ENCODE assay signal across 1 cellular context in the genomic region with DNA sequence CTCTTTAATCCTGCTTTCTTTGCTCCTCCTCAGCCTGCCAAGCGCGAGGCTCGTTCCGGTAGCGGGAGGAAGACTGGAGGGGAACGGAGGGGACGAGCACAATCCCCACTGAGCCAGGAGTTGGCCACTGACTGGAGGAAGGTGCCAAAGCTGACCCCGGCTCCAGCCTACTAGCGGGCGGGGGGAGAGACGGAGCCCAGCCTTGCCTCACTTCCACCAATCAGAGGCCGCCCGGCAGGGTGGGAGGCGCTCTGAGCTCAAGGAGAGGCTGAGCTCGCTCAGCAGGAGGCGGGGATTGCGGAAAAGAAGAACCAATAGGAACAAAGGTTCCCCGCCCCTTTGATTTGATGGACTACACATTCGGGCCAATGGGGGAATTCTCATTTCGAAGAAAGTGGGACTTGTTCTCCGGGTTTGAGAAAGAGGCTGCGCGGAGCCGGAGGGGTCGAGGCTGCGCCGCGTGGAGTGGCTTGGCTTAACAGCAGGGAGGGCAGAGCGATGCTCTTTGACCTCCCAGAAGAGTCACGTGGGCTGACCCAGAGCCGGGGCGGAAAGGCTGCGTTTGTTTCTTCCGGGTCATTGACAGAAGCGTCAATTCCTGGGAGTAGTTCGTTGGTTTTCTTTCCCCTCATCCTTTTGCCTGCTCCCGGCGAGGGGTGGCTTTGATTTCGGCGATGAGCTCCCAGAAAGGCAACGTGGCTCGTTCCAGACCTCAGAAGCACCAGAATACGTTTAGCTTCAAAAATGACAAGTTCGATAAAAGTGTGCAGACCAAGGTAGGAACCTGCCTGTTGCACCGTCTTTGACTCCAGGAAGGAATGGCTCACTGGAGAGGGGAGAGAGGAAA.
TF ChIP-seq lines count a peak whose summit lies in the region.

Gene ABHD17B, minus strand, starts transcription at position 133 of the 847 bp plus-strand sequence. CDS start 36,113 bp downstream, outside the sequence.
Gene C9orf85, plus strand, starts transcription at position 579 of the 847 bp plus-strand sequence. Its CDS starts 96 bp downstream, at position 675.

TF ChIP-seq in HepG2, 621 proteins besides CTCF, POLR2A, EP300 and RAD21 (continued from another document and continues in another):
- TF ChIP-seq, protein P1, sequence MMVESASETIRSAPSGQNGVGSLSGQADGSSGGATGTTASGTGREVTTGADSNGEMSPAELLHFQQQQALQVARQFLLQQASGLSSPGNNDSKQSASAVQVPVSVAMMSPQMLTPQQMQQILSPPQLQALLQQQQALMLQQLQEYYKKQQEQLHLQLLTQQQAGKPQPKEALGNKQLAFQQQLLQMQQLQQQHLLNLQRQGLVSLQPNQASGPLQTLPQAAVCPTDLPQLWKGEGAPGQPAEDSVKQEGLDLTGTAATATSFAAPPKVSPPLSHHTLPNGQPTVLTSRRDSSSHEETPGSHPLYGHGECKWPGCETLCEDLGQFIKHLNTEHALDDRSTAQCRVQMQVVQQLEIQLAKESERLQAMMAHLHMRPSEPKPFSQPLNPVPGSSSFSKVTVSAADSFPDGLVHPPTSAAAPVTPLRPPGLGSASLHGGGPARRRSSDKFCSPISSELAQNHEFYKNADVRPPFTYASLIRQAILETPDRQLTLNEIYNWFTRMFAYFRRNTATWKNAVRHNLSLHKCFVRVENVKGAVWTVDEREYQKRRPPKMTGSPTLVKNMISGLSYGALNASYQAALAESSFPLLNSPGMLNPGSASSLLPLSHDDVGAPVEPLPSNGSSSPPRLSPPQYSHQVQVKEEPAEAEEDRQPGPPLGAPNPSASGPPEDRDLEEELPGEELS (CRISPR knock-in tag; IDR thresholded peaks at IDR 0.05): peak; percentile 28
- TF ChIP-seq ZNF280B (CRISPR knock-in tag; IDR thresholded peaks at IDR 0.05; ENCODE audit: borderline replicate concordance): peak; percentile 66; the same call in 1 of the 2 replicates
- TF ChIP-seq, protein P2, sequence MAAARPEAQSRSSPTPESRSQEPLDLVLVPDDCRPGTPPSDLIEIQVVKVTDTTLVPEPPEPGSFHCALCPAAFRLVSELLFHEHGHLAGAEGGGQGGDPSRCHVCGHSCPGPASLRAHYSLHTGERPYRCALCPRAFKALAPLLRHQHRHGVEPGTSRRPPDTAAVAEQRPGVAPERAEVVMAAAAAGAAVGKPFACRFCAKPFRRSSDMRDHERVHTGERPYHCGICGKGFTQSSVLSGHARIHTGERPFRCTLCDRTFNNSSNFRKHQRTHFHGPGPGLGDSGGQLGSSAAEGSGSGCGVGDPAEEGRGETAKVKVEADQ (CRISPR knock-in tag; IDR thresholded peaks at IDR 0.05; ENCODE audit: borderline replicate concordance): peak; percentile 37; the same call in 1 of the 2 replicates
- peak; percentile 97 for TF ChIP-seq POLR2AphosphoS5 (IDR thresholded peaks at IDR 0.05; ENCODE audit: low read depth, low read length)
- TF ChIP-seq ZSCAN22 (CRISPR knock-in tag; IDR thresholded peaks at IDR 0.05): no peak
- TF ChIP-seq, protein P3, sequence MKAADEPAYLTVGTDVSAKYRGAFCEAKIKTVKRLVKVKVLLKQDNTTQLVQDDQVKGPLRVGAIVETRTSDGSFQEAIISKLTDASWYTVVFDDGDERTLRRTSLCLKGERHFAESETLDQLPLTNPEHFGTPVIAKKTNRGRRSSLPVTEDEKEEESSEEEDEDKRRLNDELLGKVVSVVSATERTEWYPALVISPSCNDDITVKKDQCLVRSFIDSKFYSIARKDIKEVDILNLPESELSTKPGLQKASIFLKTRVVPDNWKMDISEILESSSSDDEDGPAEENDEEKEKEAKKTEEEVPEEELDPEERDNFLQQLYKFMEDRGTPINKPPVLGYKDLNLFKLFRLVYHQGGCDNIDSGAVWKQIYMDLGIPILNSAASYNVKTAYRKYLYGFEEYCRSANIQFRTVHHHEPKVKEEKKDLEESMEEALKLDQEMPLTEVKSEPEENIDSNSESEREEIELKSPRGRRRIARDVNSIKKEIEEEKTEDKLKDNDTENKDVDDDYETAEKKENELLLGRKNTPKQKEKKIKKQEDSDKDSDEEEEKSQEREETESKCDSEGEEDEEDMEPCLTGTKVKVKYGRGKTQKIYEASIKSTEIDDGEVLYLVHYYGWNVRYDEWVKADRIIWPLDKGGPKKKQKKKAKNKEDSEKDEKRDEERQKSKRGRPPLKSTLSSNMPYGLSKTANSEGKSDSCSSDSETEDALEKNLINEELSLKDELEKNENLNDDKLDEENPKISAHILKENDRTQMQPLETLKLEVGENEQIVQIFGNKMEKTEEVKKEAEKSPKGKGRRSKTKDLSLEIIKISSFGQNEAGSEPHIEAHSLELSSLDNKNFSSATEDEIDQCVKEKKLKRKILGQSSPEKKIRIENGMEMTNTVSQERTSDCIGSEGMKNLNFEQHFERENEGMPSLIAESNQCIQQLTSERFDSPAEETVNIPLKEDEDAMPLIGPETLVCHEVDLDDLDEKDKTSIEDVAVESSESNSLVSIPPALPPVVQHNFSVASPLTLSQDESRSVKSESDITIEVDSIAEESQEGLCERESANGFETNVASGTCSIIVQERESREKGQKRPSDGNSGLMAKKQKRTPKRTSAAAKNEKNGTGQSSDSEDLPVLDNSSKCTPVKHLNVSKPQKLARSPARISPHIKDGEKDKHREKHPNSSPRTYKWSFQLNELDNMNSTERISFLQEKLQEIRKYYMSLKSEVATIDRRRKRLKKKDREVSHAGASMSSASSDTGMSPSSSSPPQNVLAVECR (CRISPR knock-in tag; IDR thresholded peaks at IDR 0.05; ENCODE audit: borderline replicate concordance): peak; percentile 81
- TF ChIP-seq ETV6 (CRISPR knock-in tag; conservative IDR thresholded peaks at IDR 0.05): peak; percentile 72; the same call in 1 of the 2 replicates
- 0 out of 2 replicates have a peak, but pooled peaks have one; percentile 50 for TF ChIP-seq CENPT (CRISPR knock-in tag; IDR thresholded peaks at IDR 0.05; ENCODE audit: low read depth)
- TF ChIP-seq ZNF792 (CRISPR knock-in tag; IDR thresholded peaks at IDR 0.05): peak; percentile 82
- TF ChIP-seq ATM (IDR thresholded peaks at IDR 0.05; ENCODE audit: borderline replicate concordance): no peak
- peak; percentile 91 for TF ChIP-seq AFF4 (CRISPR knock-in tag; IDR thresholded peaks at IDR 0.05)
- peak; percentile 34; the same call in 1 of the 2 replicates for TF ChIP-seq CBFB (CRISPR knock-in tag; IDR thresholded peaks at IDR 0.05)
- peak; percentile 70 for TF ChIP-seq SALL1 (CRISPR knock-in tag; IDR thresholded peaks at IDR 0.05)
- TF ChIP-seq ZNF276 (CRISPR knock-in tag; IDR thresholded peaks at IDR 0.05; ENCODE audit: low read depth): 0 out of 2 replicates have a peak, but pooled peaks have one; percentile 3
- TF ChIP-seq NONO (IDR thresholded peaks at IDR 0.05): no peak
- 0 out of 2 replicates have a peak, but pooled peaks have one; percentile 29 for TF ChIP-seq NONO (CRISPR knock-in tag; conservative IDR thresholded peaks at IDR 0.05)
- no peak for TF ChIP-seq TCF12 (IDR thresholded peaks at IDR 0.05)
- no peak for TF ChIP-seq TCF12 (CRISPR knock-in tag; IDR thresholded peaks at IDR 0.05)
- peak; percentile 55; the same call in 1 of the 2 replicates for TF ChIP-seq MLXIP (CRISPR knock-in tag; IDR thresholded peaks at IDR 0.05; ENCODE audit: borderline replicate concordance)
- TF ChIP-seq TARDBP (CRISPR knock-in tag; IDR thresholded peaks at IDR 0.05): peak; percentile 62
- no peak for TF ChIP-seq TBP (CRISPR knock-in tag; IDR thresholded peaks at IDR 0.05)
- peak; percentile 54 for TF ChIP-seq ZNF883 (CRISPR knock-in tag; IDR thresholded peaks at IDR 0.05; ENCODE audit: not compliant biosample characterization)
- TF ChIP-seq, protein P4, sequence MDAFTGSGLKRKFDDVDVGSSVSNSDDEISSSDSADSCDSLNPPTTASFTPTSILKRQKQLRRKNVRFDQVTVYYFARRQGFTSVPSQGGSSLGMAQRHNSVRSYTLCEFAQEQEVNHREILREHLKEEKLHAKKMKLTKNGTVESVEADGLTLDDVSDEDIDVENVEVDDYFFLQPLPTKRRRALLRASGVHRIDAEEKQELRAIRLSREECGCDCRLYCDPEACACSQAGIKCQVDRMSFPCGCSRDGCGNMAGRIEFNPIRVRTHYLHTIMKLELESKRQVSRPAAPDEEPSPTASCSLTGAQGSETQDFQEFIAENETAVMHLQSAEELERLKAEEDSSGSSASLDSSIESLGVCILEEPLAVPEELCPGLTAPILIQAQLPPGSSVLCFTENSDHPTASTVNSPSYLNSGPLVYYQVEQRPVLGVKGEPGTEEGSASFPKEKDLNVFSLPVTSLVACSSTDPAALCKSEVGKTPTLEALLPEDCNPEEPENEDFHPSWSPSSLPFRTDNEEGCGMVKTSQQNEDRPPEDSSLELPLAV (CRISPR knock-in tag; conservative IDR thresholded peaks at IDR 0.05; ENCODE audit: low read depth): no peak
- TF ChIP-seq, protein P5, sequence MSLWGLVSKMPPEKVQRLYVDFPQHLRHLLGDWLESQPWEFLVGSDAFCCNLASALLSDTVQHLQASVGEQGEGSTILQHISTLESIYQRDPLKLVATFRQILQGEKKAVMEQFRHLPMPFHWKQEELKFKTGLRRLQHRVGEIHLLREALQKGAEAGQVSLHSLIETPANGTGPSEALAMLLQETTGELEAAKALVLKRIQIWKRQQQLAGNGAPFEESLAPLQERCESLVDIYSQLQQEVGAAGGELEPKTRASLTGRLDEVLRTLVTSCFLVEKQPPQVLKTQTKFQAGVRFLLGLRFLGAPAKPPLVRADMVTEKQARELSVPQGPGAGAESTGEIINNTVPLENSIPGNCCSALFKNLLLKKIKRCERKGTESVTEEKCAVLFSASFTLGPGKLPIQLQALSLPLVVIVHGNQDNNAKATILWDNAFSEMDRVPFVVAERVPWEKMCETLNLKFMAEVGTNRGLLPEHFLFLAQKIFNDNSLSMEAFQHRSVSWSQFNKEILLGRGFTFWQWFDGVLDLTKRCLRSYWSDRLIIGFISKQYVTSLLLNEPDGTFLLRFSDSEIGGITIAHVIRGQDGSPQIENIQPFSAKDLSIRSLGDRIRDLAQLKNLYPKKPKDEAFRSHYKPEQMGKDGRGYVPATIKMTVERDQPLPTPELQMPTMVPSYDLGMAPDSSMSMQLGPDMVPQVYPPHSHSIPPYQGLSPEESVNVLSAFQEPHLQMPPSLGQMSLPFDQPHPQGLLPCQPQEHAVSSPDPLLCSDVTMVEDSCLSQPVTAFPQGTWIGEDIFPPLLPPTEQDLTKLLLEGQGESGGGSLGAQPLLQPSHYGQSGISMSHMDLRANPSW (CRISPR knock-in tag; IDR thresholded peaks at IDR 0.05; ENCODE audit: borderline replicate concordance): 0 out of 2 replicates have a peak, but pooled peaks have one; percentile 6
- TF ChIP-seq ZNF772 (CRISPR knock-in tag; IDR thresholded peaks at IDR 0.05): 0 out of 2 replicates have a peak, but pooled peaks have one; percentile 45
